17 cellular contexts compared by ENCODE assay signal in the genomic region with DNA sequence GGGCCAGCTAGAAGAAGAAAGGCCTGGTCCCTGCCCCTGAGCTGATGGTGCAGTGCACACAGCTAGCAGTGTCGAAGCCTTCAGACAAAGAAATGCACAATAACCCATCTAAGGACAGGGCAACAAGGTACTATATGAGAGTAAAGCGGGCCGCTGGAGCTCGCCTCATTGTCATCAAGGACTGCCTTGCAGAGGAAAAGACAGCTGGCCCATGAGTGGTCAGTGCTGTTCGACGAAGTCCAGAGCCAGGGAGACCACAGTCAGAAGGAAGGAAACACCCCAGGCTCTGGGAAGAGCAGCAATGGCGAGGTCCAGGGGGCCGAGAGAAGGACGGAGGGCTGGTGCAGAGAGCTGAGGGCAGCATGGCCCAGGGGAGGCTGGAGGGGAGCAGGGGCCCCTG. TPM values are rescaled to one million over a fixed set of nuclear protein-coding genes. Genes with fewer than 3 reads are reported as not detected.
DNase-seq lines count a peak whose midpoint lies in the region; ATAC-seq, FAIRE-seq and TF ChIP-seq lines count a peak whose summit lies in the region.
"Had no signal": no experiment of that assay in that cellular context is flagged by ENCODE, and none has a peak within 500 bp of the region (broad histone marks: within the 10 kb centered on the region; RNA-seq: fewer than 3 reads in every experiment).

No MANE protein-coding gene starts in this region.

- no peak overlapping the region for H3K9ac ChIP-seq in neural progenitor cell
- H3K9ac ChIP-seq: BLaER1 treated with 17β-estradiol and CSF1 and Interleukin-3, amounts not matched to agents 10 nM and 100 nM had no signal

- H3K9me3 ChIP-seq in neural progenitor cell (ENCODE audit: low read depth) = no peaks in the 10 kb centered on the region
- H3K9me3 ChIP-seq in small intestine (ENCODE audit: control insufficient read depth, low read depth) = no peaks in the 10 kb centered on the region
- H3K9me3 ChIP-seq: BLaER1 treated with 17β-estradiol and CSF1 and Interleukin-3, amounts not matched to agents 10 nM and 100 nM; HAP-1 had no signal

- H3K27me3 ChIP-seq in neural progenitor cell (no peaks in the 10 kb centered on the region), small intestine (ENCODE audit: control insufficient read depth in 2 of 2, insufficient read depth in 2 of 2, low read length in 2 of 2) (no peaks in the 10 kb centered on the region)
- H3K27me3 ChIP-seq: BLaER1 treated with 17β-estradiol and CSF1 and Interleukin-3, amounts not matched to agents 10 nM and 100 nM had no signal

- peak overlapping the region; percentile 55 for H3K27ac Mint-ChIP-seq in HFFc6
- peak overlapping the region; percentile 63 for H3K27ac Mint-ChIP-seq in chondrocyte (ENCODE audit: unreplicated experiment)
- peak overlapping the region; percentile 84 for H3K27ac Mint-ChIP-seq in neural progenitor cell
- H3K27ac Mint-ChIP-seq: B cell; CD8-positive, alpha-beta T cell had no signal

- no peaks in the 10 kb centered on the region for H3K79me2 ChIP-seq in neural progenitor cell (ENCODE audit: low read depth)

- H3K4me1 ChIP-seq in neural progenitor cell = no peaks in the 10 kb centered on the region
- H3K4me1 ChIP-seq in small intestine (ENCODE audit: control insufficient read depth in 2 of 2, insufficient read depth in 1 of 2, low read depth in 1 of 2, low read length in 1 of 2) = no peaks in the 10 kb centered on the region

- H3K4me1 Mint-ChIP-seq in HFFc6 (ENCODE audit: low read depth) = peaks cover 78% of the 10 kb centered on the region
- peaks cover 27% of the 10 kb centered on the region for H3K4me1 Mint-ChIP-seq in chondrocyte (ENCODE audit: low read depth)
- H3K4me1 Mint-ChIP-seq in neural progenitor cell = no peaks in the 10 kb centered on the region
- H3K4me1 Mint-ChIP-seq: B cell had no signal

- H3K4me2 ChIP-seq in neural progenitor cell = no peak overlapping the region
- H3K4me2 ChIP-seq: BLaER1 treated with 17β-estradiol and CSF1 and Interleukin-3, amounts not matched to agents 10 nM and 100 nM had no signal

- no peak for FAIRE-seq in small intestine (lab: Jason Lieb, UNC)

- H3K4me3 ChIP-seq in neural progenitor cell (no peak overlapping the region), small intestine (ENCODE audit: low read depth in 1 of 2, low read length in 2 of 2) (no peak overlapping the region)
- H3K4me3 ChIP-seq: BLaER1 treated with 17β-estradiol and CSF1 and Interleukin-3, amounts not matched to agents 10 nM and 100 nM; HAP-1 had no signal

- H4K20me1 ChIP-seq in neural progenitor cell (ENCODE audit: low read depth) = no peaks in the 10 kb centered on the region

- H2AFZ ChIP-seq in neural progenitor cell (replicated peaks) = no peak overlapping the region

- WGBS in small intestine, 3 donors = 95 to 99% (median 95%) methylated on average over 9 of the region's 9 CpGs

- H3F3A ChIP-seq in neural progenitor cell (ENCODE audit: low read depth) = no peaks in the 10 kb centered on the region

- H3K4me3 Mint-ChIP-seq in HFFc6 (no peak overlapping the region), chondrocyte (ENCODE audit: unreplicated experiment) (no peak overlapping the region), neural progenitor cell (no peak overlapping the region)
- H3K4me3 Mint-ChIP-seq: B cell; CD8-positive, alpha-beta T cell had no signal

- H3K36me3 Mint-ChIP-seq in HFFc6 (ENCODE audit: low read depth) (peaks cover 23% of the 10 kb centered on the region), chondrocyte (ENCODE audit: low read depth) (peaks cover 9% of the 10 kb centered on the region), neural progenitor cell (peaks cover 20% of the 10 kb centered on the region)

- no peaks in the 10 kb centered on the region for H3K9me3 Mint-ChIP-seq in HFFc6
- H3K9me3 Mint-ChIP-seq in chondrocyte (ENCODE audit: low read depth) = no peaks in the 10 kb centered on the region
- no peaks in the 10 kb centered on the region for H3K9me3 Mint-ChIP-seq in neural progenitor cell
- H3K9me3 Mint-ChIP-seq: CD8-positive, alpha-beta T cell had no signal

- TF ChIP-seq CTCF in HFFc6 (IDR thresholded peaks at IDR 0.05) (no peak), chondrocyte (IDR thresholded peaks at IDR 0.05) (no peak), neural progenitor cell (IDR thresholded peaks at IDR 0.05) (no peak)

- DNase-seq in HFFc6 (no peak), chondrocyte (ENCODE audit: low spot score) (no peak), neural progenitor cell (ENCODE audit: low spot score) (no peak), NOMO-1 (lab: John Stamatoyannopoulos, UW; ENCODE audit: unreplicated experiment in 2 of 2) (no peak), cortex of kidney (lab: John Stamatoyannopoulos, UW) (no peak), small intestine (no peak)
- DNase-seq: 8988T; Calu3; CD8-positive, alpha-beta T cell; DMS79 treated with DMSO at 0.1 percent for 48 hours; GF-D8; GOT3 had no signal

- no peaks in the 10 kb centered on the region for H3K36me3 ChIP-seq in neural progenitor cell
- peaks cover 0 to under 1% of the 10 kb centered on the region in 2 donors for H3K36me3 ChIP-seq in small intestine (ENCODE audit: control insufficient read depth in 2 of 2, insufficient read depth in 2 of 2, low read length in 2 of 2)

- H3K27me3 Mint-ChIP-seq in HFFc6 (ENCODE audit: insufficient read depth) (peaks cover 2% of the 10 kb centered on the region; the same call in 1 of the 2 replicates), chondrocyte (ENCODE audit: low read depth) (no peaks in the 10 kb centered on the region), neural progenitor cell (ENCODE audit: insufficient read depth, low read depth) (peaks cover 3% of the 10 kb centered on the region)
- H3K27me3 Mint-ChIP-seq: B cell had no signal

- no peak for ATAC-seq in GM18907 (IDR thresholded peaks at IDR 0.05; ENCODE audit: unreplicated experiment)
- ATAC-seq: CD8-positive, alpha-beta T cell had no signal

- H3K27ac ChIP-seq in neural progenitor cell (no peak overlapping the region), small intestine (ENCODE audit: low read depth in 1 of 2, low read length in 1 of 2) (no peak overlapping the region)
- H3K27ac ChIP-seq: BLaER1 treated with 17β-estradiol and CSF1 and Interleukin-3, amounts not matched to agents 10 nM and 100 nM; HL-60 had no signal

RNA-seq across cellular contexts. Expression of a gene that starts 17.3 kb away (rescaled TPM):
- total RNA-seq in HFFc6 (2021; fragmentation: NEBNext Ultra II Directional; extraction: Animal tissue kit (Norgen Biotek cat#: 25700)) = 10 to 100 TPM; 16.3 to 26.2 (median 18.8) TPM
- 15.6 to 21.2 TPM (median 18.8 TPM) in 3 replicates for total RNA-seq in chondrocyte
- 31.7 and 50.8 TPM in 2 replicates for total RNA-seq in neural progenitor cell (ENCODE audit: low replicate concordance)
- 10 to 100 TPM in 1 of 3 donors, 1 to 10 TPM in 2; 7.6 to 13.7 (median 8.6) TPM for polyA plus RNA-seq in small intestine

RNA-seq across cellular contexts. Expression of a gene that starts 17.7 kb away (rescaled TPM):
- 100 to 1,000 TPM; 274 to 362 (median 330) TPM for total RNA-seq in HFFc6 (2021; fragmentation: NEBNext Ultra II Directional; extraction: Animal tissue kit (Norgen Biotek cat#: 25700))
- total RNA-seq in chondrocyte (161 to 170 TPM (median 165 TPM) in 3 replicates), neural progenitor cell (ENCODE audit: low replicate concordance) (532 TPM in 2 replicates)
- 100 to 1,000 TPM; 101 to 226 (median 138) TPM for polyA plus RNA-seq in small intestine
